In the genomic region with DNA sequence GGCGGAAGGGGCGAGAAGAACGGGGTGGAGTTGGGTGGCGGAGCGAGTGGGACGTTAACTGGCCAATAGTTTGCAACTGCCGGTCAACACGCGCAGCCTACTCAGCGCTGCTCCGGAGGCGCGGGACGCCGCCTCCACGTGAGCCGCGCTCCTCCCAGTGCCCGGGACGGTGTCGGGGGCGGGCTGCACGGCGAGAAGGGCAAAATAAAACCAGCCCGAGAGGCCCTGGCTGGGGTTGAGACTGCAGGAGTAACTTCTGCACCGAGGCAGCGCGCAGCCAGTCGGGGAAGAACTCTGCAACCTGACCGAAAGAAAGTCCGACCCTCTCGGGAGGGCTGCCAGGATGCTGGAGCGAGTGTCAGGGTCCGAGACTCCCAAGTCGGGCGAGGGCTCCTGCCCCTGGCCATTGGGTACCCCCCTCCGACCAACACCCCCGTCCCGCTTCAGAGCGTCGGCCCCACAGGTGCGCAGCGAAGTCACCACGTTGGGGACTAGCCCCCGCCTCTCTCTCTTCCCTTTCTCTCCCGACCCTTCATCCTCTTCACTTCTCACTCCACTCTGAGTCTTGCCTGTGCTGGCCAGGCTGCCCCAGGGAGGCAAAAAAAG, we compare ENCODE assay signal across 10 cellular contexts. TPM values are rescaled to one million over a fixed set of nuclear protein-coding genes. Genes with fewer than 3 reads are reported as not detected.
DNase-seq lines count a peak whose midpoint lies in the region; ATAC-seq and TF ChIP-seq lines count a peak whose summit lies in the region.
"Had no signal": no experiment of that assay in that cellular context is flagged by ENCODE, and none has a peak within 500 bp of the region (broad histone marks: within the 10 kb centered on the region; RNA-seq: fewer than 3 reads in every experiment).

No MANE protein-coding gene starts in this region.

- peak; percentile 59 for DNase-seq in HPDE6-E6E7 (ENCODE audit: extremely low spot score)
- DNase-seq in WTC11 (ENCODE audit: low spot score), result peak; percentile 68
- DNase-seq in iPS-NIHi11 (ENCODE audit: low spot score), result peak; percentile 70
- no peak for DNase-seq in activated T-cell treated with anti-CD3 and anti-CD28 coated beads, Interleukin-2, amount 50 U/mL, for 72 hours
- DNase-seq: activated T-cell treated with anti-CD3 and anti-CD28 coated beads, Interleukin-2, amount 50 U/mL, for 24 hours had no signal

- H3K4me3 ChIP-seq in skeletal muscle tissue (ENCODE audit: low read length in 3 of 3), result peak overlapping the region; percentile 68 to 72 (median 69)

- no peaks in the 10 kb centered on the region for H3K36me3 Mint-ChIP-seq in WTC11
- H3K36me3 Mint-ChIP-seq in activated T-cell treated with anti-CD3 and anti-CD28 coated beads, Interleukin-2, amount 50 U/mL, for 72 hours (ENCODE audit: insufficient read depth in 2 of 2), result peaks cover 7 to 9% of the 10 kb centered on the region in 2 donors

- peaks cover 20 to 23% (median 22%) of the 10 kb centered on the region in 3 donors for H3K27me3 ChIP-seq in skeletal muscle tissue (ENCODE audit: control insufficient read depth in 3 of 3, insufficient read depth in 3 of 3, low read length in 3 of 3)

- peaks cover 14% of the 10 kb centered on the region for H3K27me3 Mint-ChIP-seq in WTC11 (ENCODE audit: low read depth)
- peaks cover 26% of the 10 kb centered on the region for H3K27me3 Mint-ChIP-seq in activated T-cell treated with anti-CD3 and anti-CD28 coated beads, Interleukin-2, amount 50 U/mL, for 72 hours (ENCODE audit: low read depth)

- no peaks in the 10 kb centered on the region for H3K9me3 Mint-ChIP-seq in WTC11
- peaks cover 5 to 7% of the 10 kb centered on the region in 2 donors for H3K9me3 Mint-ChIP-seq in activated T-cell treated with anti-CD3 and anti-CD28 coated beads, Interleukin-2, amount 50 U/mL, for 72 hours

- peak overlapping the region; percentile 60; the same call in 1 of the 2 replicates for H3K27ac Mint-ChIP-seq in WTC11
- no peak overlapping the region for H3K27ac Mint-ChIP-seq in activated T-cell treated with anti-CD3 and anti-CD28 coated beads, Interleukin-2, amount 50 U/mL, for 72 hours
- H3K27ac Mint-ChIP-seq: activated T-cell treated with anti-CD3 and anti-CD28 coated beads, Interleukin-2, amount 50 U/mL, for 24 hours had no signal

- no peak for TF ChIP-seq CTCF in WTC11 (IDR thresholded peaks at IDR 0.05)

- ATAC-seq in WTC11 (peak; percentile 79), HG02798 (IDR thresholded peaks at IDR 0.05; ENCODE audit: poor library complexity, unreplicated experiment) (no peak), HG03196 (IDR thresholded peaks at IDR 0.05; ENCODE audit: unreplicated experiment) (no peak), GM21423 (IDR thresholded peaks at IDR 0.05; ENCODE audit: unreplicated experiment) (no peak)
- ATAC-seq in activated T-cell treated with anti-CD3 and anti-CD28 coated beads, Interleukin-2, amount 50 U/mL, for 72 hours (replicated peaks in 1 of 2), result no peak
- ATAC-seq: left lobe of liver had no signal

- H3K9ac ChIP-seq in skeletal muscle tissue (ENCODE audit: low read depth in 1 of 3, low read length in 3 of 3), result no peak overlapping the region

- H3K4me1 Mint-ChIP-seq in WTC11, result peaks cover 16% of the 10 kb centered on the region
- H3K4me1 Mint-ChIP-seq in activated T-cell treated with anti-CD3 and anti-CD28 coated beads, Interleukin-2, amount 50 U/mL, for 72 hours (ENCODE audit: low read depth), result no peaks in the 10 kb centered on the region

- H3K36me3 ChIP-seq in skeletal muscle tissue (ENCODE audit: control insufficient read depth in 3 of 3, insufficient read depth in 3 of 3, low read length in 3 of 3), result no peaks in the 10 kb centered on the region

- H3K4me3 Mint-ChIP-seq in WTC11, result peak overlapping the region; percentile 78
- no peak overlapping the region for H3K4me3 Mint-ChIP-seq in activated T-cell treated with anti-CD3 and anti-CD28 coated beads, Interleukin-2, amount 50 U/mL, for 72 hours
- H3K4me3 Mint-ChIP-seq: activated T-cell treated with anti-CD3 and anti-CD28 coated beads, Interleukin-2, amount 50 U/mL, for 24 hours had no signal

- peaks cover 5 to 9% (median 7%) of the 10 kb centered on the region in 3 donors for H3K4me1 ChIP-seq in skeletal muscle tissue (ENCODE audit: control insufficient read depth in 3 of 3, insufficient read depth in 3 of 3, low read length in 3 of 3)

- POLR2A ChIA-PET in WTC11 (lab: Charles Lee), result no interaction called here

- H3K27ac ChIP-seq in skeletal muscle tissue (ENCODE audit: low read depth, low read length), result no peak overlapping the region

- CTCF ChIA-PET in WTC11 (lab: Charles Lee), result no interaction called here

- H3K9me3 ChIP-seq in skeletal muscle tissue (ENCODE audit: control insufficient read depth in 3 of 3, low read length in 3 of 3), result no peaks in the 10 kb centered on the region

TF ChIP-seq in WTC11, 78 proteins besides CTCF, POLR2A, EP300 and RAD21 (continues in another document):
- TF ChIP-seq, protein P1, sequence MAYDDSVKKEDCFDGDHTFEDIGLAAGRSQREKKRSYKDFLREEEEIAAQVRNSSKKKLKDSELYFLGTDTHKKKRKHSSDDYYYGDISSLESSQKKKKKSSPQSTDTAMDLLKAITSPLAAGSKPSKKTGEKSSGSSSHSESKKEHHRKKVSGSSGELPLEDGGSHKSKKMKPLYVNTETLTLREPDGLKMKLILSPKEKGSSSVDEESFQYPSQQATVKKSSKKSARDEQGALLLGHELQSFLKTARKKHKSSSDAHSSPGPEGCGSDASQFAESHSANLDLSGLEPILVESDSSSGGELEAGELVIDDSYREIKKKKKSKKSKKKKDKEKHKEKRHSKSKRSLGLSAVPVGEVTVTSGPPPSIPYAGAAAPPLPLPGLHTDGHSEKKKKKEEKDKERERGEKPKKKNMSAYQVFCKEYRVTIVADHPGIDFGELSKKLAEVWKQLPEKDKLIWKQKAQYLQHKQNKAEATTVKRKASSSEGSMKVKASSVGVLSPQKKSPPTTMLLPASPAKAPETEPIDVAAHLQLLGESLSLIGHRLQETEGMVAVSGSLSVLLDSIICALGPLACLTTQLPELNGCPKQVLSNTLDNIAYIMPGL (CRISPR knock-in tag; IDR thresholded peaks at IDR 0.05), result peak; percentile 58; the same call in 1 of the 2 replicates
- TF ChIP-seq IRF2 (CRISPR knock-in tag; IDR thresholded peaks at IDR 0.05; ENCODE audit: borderline replicate concordance, low read depth) (no peak), ZNF138 (CRISPR knock-in tag; conservative IDR thresholded peaks at IDR 0.05) (0 out of 2 replicates have a peak, but pooled peaks have one; percentile 20), NFYB (CRISPR knock-in tag; conservative IDR thresholded peaks at IDR 0.05; ENCODE audit: low read depth) (peak; percentile 39; the same call in 1 of the 2 replicates), SOX15 (CRISPR knock-in tag; IDR thresholded peaks at IDR 0.05) (no peak), ZBTB21 (CRISPR knock-in tag; IDR thresholded peaks at IDR 0.05; ENCODE audit: borderline replicate concordance) (no peak), CREM (CRISPR knock-in tag; IDR thresholded peaks at IDR 0.05) (peak; percentile 46; the same call in 1 of the 2 replicates)
- TF ChIP-seq, protein P2, sequence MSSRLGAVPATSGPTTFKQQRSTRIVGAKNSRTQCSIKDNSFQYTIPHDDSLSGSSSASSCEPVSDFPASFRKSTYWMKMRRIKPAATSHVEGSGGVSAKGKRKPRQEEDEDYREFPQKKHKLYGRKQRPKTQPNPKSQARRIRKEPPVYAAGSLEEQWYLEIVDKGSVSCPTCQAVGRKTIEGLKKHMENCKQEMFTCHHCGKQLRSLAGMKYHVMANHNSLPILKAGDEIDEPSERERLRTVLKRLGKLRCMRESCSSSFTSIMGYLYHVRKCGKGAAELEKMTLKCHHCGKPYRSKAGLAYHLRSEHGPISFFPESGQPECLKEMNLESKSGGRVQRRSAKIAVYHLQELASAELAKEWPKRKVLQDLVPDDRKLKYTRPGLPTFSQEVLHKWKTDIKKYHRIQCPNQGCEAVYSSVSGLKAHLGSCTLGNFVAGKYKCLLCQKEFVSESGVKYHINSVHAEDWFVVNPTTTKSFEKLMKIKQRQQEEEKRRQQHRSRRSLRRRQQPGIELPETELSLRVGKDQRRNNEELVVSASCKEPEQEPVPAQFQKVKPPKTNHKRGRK (CRISPR knock-in tag; IDR thresholded peaks at IDR 0.05; ENCODE audit: borderline replicate concordance), result no peak
- TF ChIP-seq, protein P3, sequence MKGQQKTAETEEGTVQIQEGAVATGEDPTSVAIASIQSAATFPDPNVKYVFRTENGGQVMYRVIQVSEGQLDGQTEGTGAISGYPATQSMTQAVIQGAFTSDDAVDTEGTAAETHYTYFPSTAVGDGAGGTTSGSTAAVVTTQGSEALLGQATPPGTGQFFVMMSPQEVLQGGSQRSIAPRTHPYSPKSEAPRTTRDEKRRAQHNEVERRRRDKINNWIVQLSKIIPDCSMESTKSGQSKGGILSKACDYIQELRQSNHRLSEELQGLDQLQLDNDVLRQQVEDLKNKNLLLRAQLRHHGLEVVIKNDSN (CRISPR knock-in tag; IDR thresholded peaks at IDR 0.05), result peak; percentile 62; the same call in 1 of the 2 replicates
- TF ChIP-seq, protein P4, sequence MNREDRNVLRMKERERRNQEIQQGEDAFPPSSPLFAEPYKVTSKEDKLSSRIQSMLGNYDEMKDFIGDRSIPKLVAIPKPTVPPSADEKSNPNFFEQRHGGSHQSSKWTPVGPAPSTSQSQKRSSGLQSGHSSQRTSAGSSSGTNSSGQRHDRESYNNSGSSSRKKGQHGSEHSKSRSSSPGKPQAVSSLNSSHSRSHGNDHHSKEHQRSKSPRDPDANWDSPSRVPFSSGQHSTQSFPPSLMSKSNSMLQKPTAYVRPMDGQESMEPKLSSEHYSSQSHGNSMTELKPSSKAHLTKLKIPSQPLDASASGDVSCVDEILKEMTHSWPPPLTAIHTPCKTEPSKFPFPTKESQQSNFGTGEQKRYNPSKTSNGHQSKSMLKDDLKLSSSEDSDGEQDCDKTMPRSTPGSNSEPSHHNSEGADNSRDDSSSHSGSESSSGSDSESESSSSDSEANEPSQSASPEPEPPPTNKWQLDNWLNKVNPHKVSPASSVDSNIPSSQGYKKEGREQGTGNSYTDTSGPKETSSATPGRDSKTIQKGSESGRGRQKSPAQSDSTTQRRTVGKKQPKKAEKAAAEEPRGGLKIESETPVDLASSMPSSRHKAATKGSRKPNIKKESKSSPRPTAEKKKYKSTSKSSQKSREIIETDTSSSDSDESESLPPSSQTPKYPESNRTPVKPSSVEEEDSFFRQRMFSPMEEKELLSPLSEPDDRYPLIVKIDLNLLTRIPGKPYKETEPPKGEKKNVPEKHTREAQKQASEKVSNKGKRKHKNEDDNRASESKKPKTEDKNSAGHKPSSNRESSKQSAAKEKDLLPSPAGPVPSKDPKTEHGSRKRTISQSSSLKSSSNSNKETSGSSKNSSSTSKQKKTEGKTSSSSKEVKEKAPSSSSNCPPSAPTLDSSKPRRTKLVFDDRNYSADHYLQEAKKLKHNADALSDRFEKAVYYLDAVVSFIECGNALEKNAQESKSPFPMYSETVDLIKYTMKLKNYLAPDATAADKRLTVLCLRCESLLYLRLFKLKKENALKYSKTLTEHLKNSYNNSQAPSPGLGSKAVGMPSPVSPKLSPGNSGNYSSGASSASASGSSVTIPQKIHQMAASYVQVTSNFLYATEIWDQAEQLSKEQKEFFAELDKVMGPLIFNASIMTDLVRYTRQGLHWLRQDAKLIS (CRISPR knock-in tag; IDR thresholded peaks at IDR 0.05; ENCODE audit: borderline replicate concordance), result no peak

RNA-seq across cellular contexts. Expression of a gene that starts 25.1 kb away (rescaled TPM):
- total RNA-seq in WTC11 (2021) (22.8 to 35.9 TPM (median 26.7 TPM) in 3 replicates), skeletal muscle tissue (3.1 TPM)
- total RNA-seq in activated T-cell treated with anti-CD3 and anti-CD28 coated beads, Interleukin-2, amount 50 U/mL, for 72 hours, result not detected

Comparison
In these comparisons a context has a peak if more than half of its experiments do, and no peak if none do; other contexts are left out.
1. DNase-seq: peak in HPDE6-E6E7 (single experiment), WTC11 (single experiment) and iPS-NIHi11 (single experiment); none in activated T-cell treated with anti-CD3 and anti-CD28 coated beads, Interleukin-2, amount 50 U/mL, for 72 hours (0 of 2).